24 cellular contexts compared by ENCODE assay signal in genomic region chr12:9090220-9090619, GRCh38.
"Had no signal": no experiment of that assay in that cellular context is flagged by ENCODE, and none has a peak within 500 bp of the region (broad histone marks: within the 10 kb centered on the region; RNA-seq: fewer than 3 reads in every experiment).

No MANE protein-coding gene starts in this region.

- FAIRE-seq: colon, endothelial cell of umbilical vein, islet of Langerhans, keratinocyte had no signal

- H3K4me3 Mint-ChIP-seq: mesothelial cell of epicardium had no signal

- DNase-seq: dermis blood vessel endothelial cell; dorsolateral prefrontal cortex; effector CD4-positive, alpha-beta T cell; effector memory CD4-positive, alpha-beta T cell; foreskin melanocyte; gastrocnemius medialis; glutamatergic neuron; head of caudate nucleus; heart right ventricle; hippocampal formation; kidney glomerular epithelial cell; left colon; left ventricle myocardium inferior; lower lobe of right lung; mesenchymal stem cell; mucosa of descending colon had no signal

- H3K9me3 ChIP-seq: esophagus muscularis mucosa, gastrocnemius medialis, left ventricle myocardium inferior, lower lobe of right lung, mucosa of descending colon had no signal

- H3K4me1 ChIP-seq: gastrocnemius medialis, lower lobe of right lung had no signal

- H3K27ac Mint-ChIP-seq: mesothelial cell of epicardium had no signal

- H3K36me3 Mint-ChIP-seq: mesothelial cell of epicardium had no signal

- H3K27me3 ChIP-seq: dorsolateral prefrontal cortex, esophagus muscularis mucosa, gastrocnemius medialis, heart right ventricle had no signal

- H3K4me3 ChIP-seq: coronary artery, dorsolateral prefrontal cortex, esophagus muscularis mucosa, gastrocnemius medialis, heart right ventricle, left ventricle myocardium inferior, lower lobe of right lung, mucosa of descending colon had no signal

- ATAC-seq: gastrocnemius medialis, heart right ventricle, left colon, left lobe of liver, lower lobe of right lung, mucosa of descending colon had no signal

- H3K4me1 Mint-ChIP-seq: mesothelial cell of epicardium had no signal

- H3K27ac ChIP-seq: coronary artery, dorsolateral prefrontal cortex, esophagus muscularis mucosa, gastrocnemius medialis, heart right ventricle, left ventricle myocardium inferior, lower lobe of right lung had no signal
